Comparison of ENCODE assay signal across 20 cellular contexts in the genomic region with DNA sequence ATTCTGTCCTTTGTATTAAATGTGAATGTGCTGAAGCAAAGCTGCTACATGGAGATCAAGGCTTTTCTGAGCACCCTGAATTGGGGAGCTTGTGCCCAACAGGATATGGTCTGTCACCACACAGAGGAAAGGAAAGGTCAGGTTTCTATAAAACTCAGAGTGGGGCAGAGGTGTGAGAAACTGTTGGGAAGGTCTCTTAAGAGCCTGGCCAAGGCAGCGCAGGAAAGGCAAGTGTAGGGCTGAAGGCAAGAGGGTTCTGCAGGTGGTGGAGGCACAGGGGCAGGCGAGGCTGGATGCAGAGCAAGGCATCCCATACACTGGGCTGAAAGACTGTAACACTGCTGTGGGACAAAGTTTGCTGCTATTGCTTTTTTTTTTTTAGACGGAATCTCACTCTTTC. TPM values are rescaled to one million over a fixed set of nuclear protein-coding genes. Genes with fewer than 3 reads are reported as not detected.
"Had no signal": no experiment of that assay in that cellular context is flagged by ENCODE, and none has a peak within 500 bp of the region (broad histone marks: within the 10 kb centered on the region; RNA-seq: fewer than 3 reads in every experiment).

No MANE protein-coding gene starts in this region.

- H3K9me3 ChIP-seq: ascending aorta, breast epithelium, lower lobe of right lung, sigmoid colon, uterus had no signal

- H3K27ac Mint-ChIP-seq: mesothelial cell of epicardium had no signal

- H3K4me3 Mint-ChIP-seq: mesothelial cell of epicardium had no signal

- ATAC-seq: heart left ventricle, left colon, lower lobe of right lung had no signal

- H3K4me3 ChIP-seq: ascending aorta, breast epithelium, heart left ventricle, lower lobe of right lung, sigmoid colon, spleen, tibial nerve, uterus had no signal

- H3K4me1 Mint-ChIP-seq: mesothelial cell of epicardium had no signal

- H3K4me1 ChIP-seq: ascending aorta, breast epithelium, lower lobe of right lung, parathyroid adenoma, sigmoid colon, tibial nerve, uterus had no signal

- H3K36me3 Mint-ChIP-seq: mesothelial cell of epicardium had no signal

- DNase-seq: activated gamma-delta T cell treated with Interleukin-2 at 50 U/mL for 16 hours; activated T-cell treated with anti-CD3 and anti-CD28 coated beads, Interleukin-2, amount 50 U/mL, for 1 hour; dermis blood vessel endothelial cell; heart left ventricle; left colon; lower lobe of right lung; sigmoid colon; spleen; substantia nigra; uterus; WERI-Rb-1 had no signal

- H3K36me3 ChIP-seq: ascending aorta, breast epithelium, lower lobe of right lung, sigmoid colon, spleen, tibial nerve, uterus, WERI-Rb-1 had no signal

RNA-seq across cellular contexts. Expression of gene COX6A2, which starts 8.1 kb away (rescaled TPM):
- total RNA-seq: ascending aorta; breast epithelium; cerebellum; dermis blood vessel endothelial cell; fibroblast of lung; frontal cortex; left colon; lower lobe of right lung; mesothelial cell of epicardium; sigmoid colon; spleen; T-helper 1 cell treated with Interleukin-12 subunit alpha and Interleukin-12 subunit beta and Interleukin-4 antibody, amounts not matched to agents 30 ng/mL and 1 ng/mL, for 36 hours; tibial nerve; uterus had no signal

RNA-seq across cellular contexts. Expression of gene ITGAD, which starts 26.9 kb away (rescaled TPM):
- total RNA-seq: ascending aorta; cerebellum; dermis blood vessel endothelial cell; fibroblast of lung; frontal cortex; mesothelial cell of epicardium; sigmoid colon; T-helper 1 cell treated with Interleukin-12 subunit alpha and Interleukin-12 subunit beta and Interleukin-4 antibody, amounts not matched to agents 30 ng/mL and 1 ng/mL, for 36 hours had no signal
